ENCODE assay signal across 1 cellular context in the genomic region with DNA sequence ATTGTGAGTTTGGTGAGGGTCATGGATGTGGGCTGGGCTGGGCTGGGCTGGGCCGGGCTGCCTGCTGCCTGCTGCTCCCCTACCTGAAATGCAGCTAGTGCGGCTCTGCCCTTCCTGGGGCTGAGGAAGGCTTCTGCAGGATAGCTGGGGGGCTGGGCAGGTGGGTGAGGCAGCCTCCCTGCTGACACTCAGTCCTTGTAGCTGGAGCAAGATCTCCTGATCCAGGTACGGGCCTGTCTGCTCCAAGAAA.
TF ChIP-seq lines count a peak whose summit lies in the region.

No MANE protein-coding gene starts in this region.

TF ChIP-seq in IMR-90, 13 proteins besides CTCF, POLR2A, EP300 and RAD21:
- no peak for TF ChIP-seq NFE2L2 (IDR thresholded peaks at IDR 0.05; ENCODE audit: low read depth, low read length)
- no peak for TF ChIP-seq BHLHE40 (IDR thresholded peaks at IDR 0.05; ENCODE audit: low read depth, low read length)
- no peak for TF ChIP-seq MAZ (IDR thresholded peaks at IDR 0.05; ENCODE audit: borderline replicate concordance, low read depth, low read length)
- TF ChIP-seq RFX5 (IDR thresholded peaks at IDR 0.05; ENCODE audit: low read depth, low read length): no peak
- no peak for TF ChIP-seq FOS (IDR thresholded peaks at IDR 0.05; ENCODE audit: low read depth, low read length)
- TF ChIP-seq USF2 (IDR thresholded peaks at IDR 0.05; ENCODE audit: low read depth, low read length): no peak
- TF ChIP-seq MAFK (IDR thresholded peaks at IDR 0.05; ENCODE audit: low read depth, low read length): no peak
- no peak for TF ChIP-seq CHD1 (IDR thresholded peaks at IDR 0.05; ENCODE audit: low read depth, low read length)
- TF ChIP-seq SMC3 (IDR thresholded peaks at IDR 0.05; ENCODE audit: low read depth, low read length): no peak
- TF ChIP-seq, protein P1, sequence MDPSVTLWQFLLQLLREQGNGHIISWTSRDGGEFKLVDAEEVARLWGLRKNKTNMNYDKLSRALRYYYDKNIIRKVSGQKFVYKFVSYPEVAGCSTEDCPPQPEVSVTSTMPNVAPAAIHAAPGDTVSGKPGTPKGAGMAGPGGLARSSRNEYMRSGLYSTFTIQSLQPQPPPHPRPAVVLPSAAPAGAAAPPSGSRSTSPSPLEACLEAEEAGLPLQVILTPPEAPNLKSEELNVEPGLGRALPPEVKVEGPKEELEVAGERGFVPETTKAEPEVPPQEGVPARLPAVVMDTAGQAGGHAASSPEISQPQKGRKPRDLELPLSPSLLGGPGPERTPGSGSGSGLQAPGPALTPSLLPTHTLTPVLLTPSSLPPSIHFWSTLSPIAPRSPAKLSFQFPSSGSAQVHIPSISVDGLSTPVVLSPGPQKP (IDR thresholded peaks at IDR 0.05; ENCODE audit: borderline replicate concordance, low read depth, low read length): no peak
- no peak for TF ChIP-seq CEBPB (IDR thresholded peaks at IDR 0.05; ENCODE audit: low read depth, low read length)
- TF ChIP-seq MXI1 (IDR thresholded peaks at IDR 0.05; ENCODE audit: borderline replicate concordance, low read depth, low read length): no peak
- TF ChIP-seq RCOR1 (IDR thresholded peaks at IDR 0.05; ENCODE audit: insufficient replicate concordance, low read length): no peak
